21 cellular contexts compared by ENCODE assay signal in the genomic region with DNA sequence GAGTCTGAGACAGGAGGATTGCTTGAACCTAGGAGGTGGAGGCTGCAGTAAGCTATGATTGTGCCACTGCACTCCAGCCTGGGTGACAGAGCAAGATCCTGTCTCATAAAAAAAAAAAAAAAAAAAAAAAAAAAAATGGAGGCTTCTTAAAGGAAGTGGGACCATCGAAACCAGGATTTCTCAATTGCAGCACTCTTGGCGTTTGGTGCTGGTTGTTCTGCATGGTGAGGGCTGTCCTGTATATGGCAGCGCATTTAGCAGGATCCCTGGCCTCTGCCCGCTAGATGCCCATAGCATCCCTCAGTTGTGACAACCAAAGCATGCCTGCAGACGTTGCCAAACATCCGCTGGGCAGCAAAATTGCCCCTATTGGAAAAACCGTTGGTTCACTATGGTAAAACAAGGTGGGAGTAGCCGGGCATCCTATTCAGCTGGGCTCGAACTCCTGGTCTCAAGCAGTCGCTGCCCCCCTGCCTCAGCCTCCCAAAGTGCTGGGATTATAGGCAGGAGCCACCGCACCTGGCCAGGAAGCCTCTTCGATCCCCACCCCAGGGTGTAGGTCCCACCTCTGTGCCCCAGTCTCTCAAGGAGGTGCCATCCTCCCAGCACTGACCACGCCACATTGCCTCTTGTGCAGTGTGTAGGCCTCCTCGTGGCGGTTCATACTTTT. TPM values are rescaled to one million over a fixed set of nuclear protein-coding genes. Genes with fewer than 3 reads are reported as not detected.
"Had no signal": no experiment of that assay in that cellular context is flagged by ENCODE, and none has a peak within 500 bp of the region (broad histone marks: within the 10 kb centered on the region; RNA-seq: fewer than 3 reads in every experiment).

No MANE protein-coding gene starts in this region.

- H3K4me3 Mint-ChIP-seq: activated CD4-positive, alpha-beta memory T cell treated with anti-CD3 and anti-CD28 coated beads for 36 hours; activated T-helper 17 cell treated with anti-CD3 and anti-CD28 coated beads, Interleukin-2, amount 50 U/mL, for 72 hours; stimulated activated naive CD8-positive, alpha-beta T cell treated with anti-CD3 and anti-CD28 coated beads, Interleukin-15, amount 100 ng/mL, for 72 hours had no signal

- ATAC-seq: activated T-helper 17 cell treated with anti-CD3 and anti-CD28 coated beads, Interleukin-2, amount 50 U/mL, for 72 hours; left lobe of liver; stimulated activated naive CD8-positive, alpha-beta T cell treated with anti-CD3 and anti-CD28 coated beads, Interleukin-15, amount 100 ng/mL, for 72 hours had no signal

- H3K27me3 Mint-ChIP-seq: activated CD4-positive, alpha-beta memory T cell treated with anti-CD3 and anti-CD28 coated beads for 36 hours; activated T-helper 17 cell treated with anti-CD3 and anti-CD28 coated beads, Interleukin-2, amount 50 U/mL, for 72 hours; stimulated activated naive CD8-positive, alpha-beta T cell treated with anti-CD3 and anti-CD28 coated beads, Interleukin-15, amount 100 ng/mL, for 72 hours had no signal

- H3K4me1 ChIP-seq: prostate gland, right atrium auricular region, suprapubic skin, vagina had no signal

- H3K9me3 Mint-ChIP-seq: activated CD4-positive, alpha-beta memory T cell treated with anti-CD3 and anti-CD28 coated beads for 36 hours; activated T-helper 17 cell treated with anti-CD3 and anti-CD28 coated beads, Interleukin-2, amount 50 U/mL, for 72 hours; stimulated activated naive CD8-positive, alpha-beta T cell treated with anti-CD3 and anti-CD28 coated beads, Interleukin-15, amount 100 ng/mL, for 72 hours had no signal

- H3K4me3 ChIP-seq: prostate gland, right atrium auricular region, skin epidermis, suprapubic skin, transverse colon, vagina had no signal

- H3K27ac Mint-ChIP-seq: activated CD4-positive, alpha-beta memory T cell treated with anti-CD3 and anti-CD28 coated beads for 36 hours; activated T-helper 17 cell treated with anti-CD3 and anti-CD28 coated beads, Interleukin-2, amount 50 U/mL, for 72 hours; stimulated activated naive CD8-positive, alpha-beta T cell treated with anti-CD3 and anti-CD28 coated beads, Interleukin-15, amount 100 ng/mL, for 72 hours had no signal

- H3K27me3 ChIP-seq: brain microvascular endothelial cell, right atrium auricular region, suprapubic skin, transverse colon, vagina had no signal

- DNase-seq: activated CD4-positive, alpha-beta memory T cell treated with anti-CD3 and anti-CD28 coated beads for 36 hours; activated naive CD4-positive, alpha-beta T cell; activated T-cell treated with anti-CD3 and anti-CD28 coated beads for 4 hours; anterior cingulate cortex; brain microvascular endothelial cell; central memory CD4-positive, alpha-beta T cell; cortex of kidney; hypothalamus; stimulated activated naive CD8-positive, alpha-beta T cell treated with anti-CD3 and anti-CD28 coated beads, Interleukin-15, amount 100 ng/mL, for 72 hours; transverse colon had no signal

- H3K9me3 ChIP-seq: prostate gland, right atrium auricular region, suprapubic skin, transverse colon, vagina had no signal

- H3K27ac ChIP-seq: brain microvascular endothelial cell, prostate gland, right atrium auricular region, skin epidermis, suprapubic skin, vagina had no signal

RNA-seq across cellular contexts. Expression of a gene that starts 6.5 kb away (rescaled TPM):
- total RNA-seq: activated CD4-positive, alpha-beta memory T cell treated with anti-CD3 and anti-CD28 coated beads for 36 hours; activated T-helper 17 cell treated with anti-CD3 and anti-CD28 coated beads, Interleukin-2, amount 50 U/mL, for 72 hours; frontal cortex; left lobe of liver; lung microvascular endothelial cell; omental fat pad; prostate gland; right atrium auricular region; suprapubic skin; vagina had no signal

RNA-seq across cellular contexts. Expression of a gene that starts 15.8 kb away (rescaled TPM):
- total RNA-seq: lung microvascular endothelial cell had no signal

RNA-seq across cellular contexts. Expression of a gene that starts 28.0 kb away (rescaled TPM):
- total RNA-seq: activated CD4-positive, alpha-beta memory T cell treated with anti-CD3 and anti-CD28 coated beads for 36 hours; activated T-helper 17 cell treated with anti-CD3 and anti-CD28 coated beads, Interleukin-2, amount 50 U/mL, for 72 hours; frontal cortex; lung microvascular endothelial cell; prostate gland; right atrium auricular region; T-helper 2 cell treated with Interferon-gamma antibody and Interleukin-4, amounts not matched to agents 100 ng/mL and 5 ng/mL, for 36 hours; transverse colon; vagina had no signal
